ENCODE assay signal across 8 cellular contexts in the genomic region with DNA sequence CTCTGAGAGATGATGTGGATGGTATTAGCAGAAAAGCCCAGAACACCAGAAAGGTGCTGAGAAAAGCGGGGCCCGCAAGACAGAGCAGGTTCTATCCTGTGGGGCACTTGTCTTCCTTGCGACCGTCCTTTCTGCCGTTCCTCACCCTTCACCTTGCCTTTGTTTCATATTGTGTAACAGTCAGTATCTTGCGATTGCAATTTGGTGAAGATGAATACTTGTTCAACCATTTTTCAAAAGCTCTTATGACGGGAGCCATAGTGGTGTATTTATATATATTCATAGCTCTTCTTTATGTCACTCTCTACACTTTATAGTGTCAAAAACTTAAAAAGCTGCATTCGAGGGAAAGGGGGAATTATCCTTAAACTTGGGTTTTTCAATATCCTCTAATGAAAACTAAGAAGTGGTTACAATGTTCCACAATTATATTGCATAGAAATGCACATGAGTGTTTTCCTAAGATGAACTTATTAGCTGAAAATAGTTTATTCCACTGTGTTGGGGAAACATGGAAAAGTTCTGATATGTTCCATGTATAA. TPM values are rescaled to one million over a fixed set of nuclear protein-coding genes. Genes with fewer than 3 reads are reported as not detected.
DNase-seq lines count a peak whose midpoint lies in the region; ATAC-seq and TF ChIP-seq lines count a peak whose summit lies in the region.

No MANE protein-coding gene starts in this region.

- intact Hi-C loops in mucosa of descending colon (cut with DNase I, micrococcal nuclease), result no loop called here

- DNase-seq in activated CD8-positive, alpha-beta memory T cell treated with anti-CD3 and anti-CD28 coated beads, Interleukin-2, amount 10 ng/mL, durations not matched to agents 7 days and 5 days, result no peak
- no peak for DNase-seq in activated CD8-positive, alpha-beta memory T cell treated with anti-CD3 and anti-CD28 coated beads, Interleukin-2, amount 50 U/mL, for 48 hours
- DNase-seq in MM.1S, result no peak
- DNase-seq in mucosa of descending colon, result no peak
- DNase-seq in GOT3 (lab: John Stamatoyannopoulos, UW), result no peak
- no peak for DNase-seq in midbrain (lab: John Stamatoyannopoulos, UW)

- no peak for TF ChIP-seq CTCF in MM.1S (IDR thresholded peaks at IDR 0.05; ENCODE audit: low read length)
- no peak for TF ChIP-seq CTCF in mucosa of descending colon (IDR thresholded peaks at IDR 0.05)

- H4K20me1 ChIP-seq in MM.1S (ENCODE audit: insufficient read depth, low read length), result no peaks in the 10 kb centered on the region

- H3K27ac Mint-ChIP-seq in activated CD8-positive, alpha-beta memory T cell treated with anti-CD3 and anti-CD28 coated beads, Interleukin-2, amount 10 ng/mL, durations not matched to agents 7 days and 5 days, result no peak overlapping the region

- peak overlapping the region; percentile 79 for H3K4me3 Mint-ChIP-seq in activated CD8-positive, alpha-beta memory T cell treated with anti-CD3 and anti-CD28 coated beads, Interleukin-2, amount 10 ng/mL, durations not matched to agents 7 days and 5 days

- peak overlapping the region; percentile 52 for H2AFZ ChIP-seq in MM.1S (ENCODE audit: low read length)

- no peaks in the 10 kb centered on the region for H3K36me3 Mint-ChIP-seq in activated CD8-positive, alpha-beta memory T cell treated with anti-CD3 and anti-CD28 coated beads, Interleukin-2, amount 10 ng/mL, durations not matched to agents 7 days and 5 days

- no peaks in the 10 kb centered on the region for H3K9me3 Mint-ChIP-seq in activated CD8-positive, alpha-beta memory T cell treated with anti-CD3 and anti-CD28 coated beads, Interleukin-2, amount 10 ng/mL, durations not matched to agents 7 days and 5 days (ENCODE audit: low read depth)

- H3K36me3 ChIP-seq in MM.1S (replicated peaks; ENCODE audit: insufficient read depth, low read length) (no peaks in the 10 kb centered on the region), mucosa of descending colon (ENCODE audit: low read depth) (no peaks in the 10 kb centered on the region)

- H3K27me3 Mint-ChIP-seq in activated CD8-positive, alpha-beta memory T cell treated with anti-CD3 and anti-CD28 coated beads, Interleukin-2, amount 10 ng/mL, durations not matched to agents 7 days and 5 days, result peaks cover 56% of the 10 kb centered on the region

- H3K4me2 ChIP-seq in MM.1S (ENCODE audit: low read depth, low read length), result peak overlapping the region; percentile 89

- H3K9me3 ChIP-seq in MM.1S (replicated peaks; ENCODE audit: insufficient read depth, low read length) (no peaks in the 10 kb centered on the region), mucosa of descending colon (no peaks in the 10 kb centered on the region)

- peaks cover 8% of the 10 kb centered on the region for H3K4me1 Mint-ChIP-seq in activated CD8-positive, alpha-beta memory T cell treated with anti-CD3 and anti-CD28 coated beads, Interleukin-2, amount 10 ng/mL, durations not matched to agents 7 days and 5 days

- H3K27me3 ChIP-seq in MM.1S (replicated peaks; ENCODE audit: insufficient read depth, low read length), result no peaks in the 10 kb centered on the region

- H3K27ac ChIP-seq in MM.1S (ENCODE audit: low read length) (peak overlapping the region; percentile 87), cingulate gyrus (ENCODE audit: low read depth, low read length) (peak overlapping the region; percentile 63)

- H3K9me2 ChIP-seq in MM.1S (replicated peaks; ENCODE audit: insufficient read depth, low read length), result no peaks in the 10 kb centered on the region

- peak overlapping the region; percentile 76 for H3K9ac ChIP-seq in MM.1S (ENCODE audit: low read length)

- H3K4me1 ChIP-seq in MM.1S (ENCODE audit: low read length), result peaks cover 18% of the 10 kb centered on the region
- no peaks in the 10 kb centered on the region for H3K4me1 ChIP-seq in mucosa of descending colon (ENCODE audit: low read depth)

- ATAC-seq in activated CD8-positive, alpha-beta memory T cell treated with anti-CD3 and anti-CD28 coated beads, Interleukin-2, amount 10 ng/mL, durations not matched to agents 7 days and 5 days, result peak; percentile 59
- ATAC-seq in mucosa of descending colon, result peak; percentile 7
- ATAC-seq in GM18858 (IDR thresholded peaks at IDR 0.05; ENCODE audit: unreplicated experiment), result no peak

- H3F3A ChIP-seq in MM.1S (ENCODE audit: insufficient read depth, low read length), result peaks cover 33% of the 10 kb centered on the region

- peaks cover 47% of the 10 kb centered on the region for H3K79me2 ChIP-seq in MM.1S (ENCODE audit: low read length)

- H3K4me3 ChIP-seq in MM.1S (ENCODE audit: low read length) (peak overlapping the region; percentile 72), mucosa of descending colon (no peak overlapping the region)

- CTCF ChIA-PET in activated CD8-positive, alpha-beta memory T cell treated with anti-CD3 and anti-CD28 coated beads, Interleukin-2, amount 10 ng/mL, durations not matched to agents 7 days and 5 days (lab: Charles Lee), result interaction anchor here (0.8 to 1.5 kb wide), 2 partner anchors 10 to 196 kb away, joined by 3 read pairs; no protein-coding TSS in a partner anchor

RNA-seq across cellular contexts. Expression of gene MAP3K13, which starts 0.8 kb away (rescaled TPM):
- total RNA-seq in activated CD8-positive, alpha-beta memory T cell treated with anti-CD3 and anti-CD28 coated beads, Interleukin-2, amount 10 ng/mL, durations not matched to agents 7 days and 5 days, result 10 to 100 TPM in 1 of 2 experiments, 1 to 10 TPM in 1; 9.9 to 13.9 TPM
- 10 to 100 TPM; 36.4 to 61.0 (median 45.9) TPM for total RNA-seq in mucosa of descending colon
